8 cellular contexts compared by ENCODE assay signal in the genomic region with DNA sequence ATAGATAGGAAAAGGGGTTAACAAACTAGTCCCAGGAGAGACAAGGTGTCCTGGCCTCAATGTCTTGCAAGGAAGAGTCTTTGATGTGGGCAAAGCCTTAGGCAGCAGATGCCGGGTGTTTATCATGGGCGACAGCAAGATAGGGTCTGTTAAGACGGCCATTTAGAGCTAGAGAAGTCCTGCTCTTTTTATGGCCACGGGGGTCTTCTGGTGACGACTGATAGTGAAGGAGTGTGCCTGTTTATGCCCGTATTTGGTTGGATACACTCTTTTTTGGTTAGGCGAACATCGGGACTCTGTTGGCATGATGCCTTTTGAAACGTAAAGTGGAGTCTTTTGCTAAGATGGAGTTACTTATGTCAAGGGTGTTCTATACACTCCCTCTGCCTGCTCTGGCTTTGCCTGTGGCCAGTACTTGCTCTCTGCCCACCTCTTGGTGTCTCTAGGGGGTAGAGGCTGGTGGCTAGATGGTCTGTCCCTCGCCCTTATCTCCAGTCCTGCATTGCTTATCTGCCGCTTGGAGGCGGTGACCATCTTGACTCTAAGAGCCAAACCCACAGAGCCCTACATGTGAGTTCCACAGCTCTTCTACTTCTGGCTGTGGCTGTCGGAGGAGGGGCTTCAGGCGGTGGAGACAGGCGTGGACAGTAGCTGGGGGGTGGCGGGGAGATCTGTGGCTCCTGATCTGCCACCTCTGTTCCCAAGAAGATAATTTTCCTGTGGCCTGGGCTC. TPM values are rescaled to one million over a fixed set of nuclear protein-coding genes. Genes with fewer than 3 reads are reported as not detected.
DNase-seq lines count a peak whose midpoint lies in the region; ATAC-seq and TF ChIP-seq lines count a peak whose summit lies in the region.

No MANE protein-coding gene starts in this region.

- no peaks in the 10 kb centered on the region for H3K9me2 ChIP-seq in SU-DHL-6 (replicated peaks; ENCODE audit: insufficient read depth, low read length)

- TF ChIP-seq CTCF in GM12864 (IDR thresholded peaks at IDR 0.05; ENCODE audit: low read depth, low read length, missing control alignments) (no peak), SU-DHL-6 (IDR thresholded peaks at IDR 0.05; ENCODE audit: insufficient read depth, low read length, poor library complexity, severe bottlenecking) (no peak), esophagus squamous epithelium (IDR thresholded peaks at IDR 0.05) (no peak)

- H3K4me3 ChIP-seq in GM12864 (ENCODE audit: low read depth, low read length) (peak overlapping the region; percentile 58; the same call in 1 of the 2 replicates), SU-DHL-6 (ENCODE audit: insufficient read depth, low read length, poor library complexity, severe bottlenecking) (peak overlapping the region; percentile 63), esophagus squamous epithelium (peak overlapping the region; percentile 51 to 85 (median 66)), rectal smooth muscle tissue (ENCODE audit: low read length) (peak overlapping the region; percentile 98)

- H3K9ac ChIP-seq in SU-DHL-6 (ENCODE audit: low read length) (peak overlapping the region; percentile 72), rectal smooth muscle tissue (ENCODE audit: low read length) (no peak overlapping the region)

- H3K79me2 ChIP-seq in SU-DHL-6 (ENCODE audit: insufficient read depth, low read length), result no peaks in the 10 kb centered on the region

- no peak for TF ChIP-seq POLR2A in esophagus squamous epithelium (IDR thresholded peaks at IDR 0.05)

- WGBS in esophagus squamous epithelium, 2 donors, result 88 to 91% methylated on average over 10 to 16 of the region's 16 CpGs

- intact Hi-C loops in esophagus squamous epithelium (cut with DNase I), result no loop called here

- H3K27ac ChIP-seq in SU-DHL-6 (ENCODE audit: low read depth, low read length) (no peak overlapping the region), esophagus squamous epithelium (peak overlapping the region; percentile 73 to 87 (median 84)), rectal smooth muscle tissue (ENCODE audit: low read depth, low read length) (peak overlapping the region; percentile 77)

- ATAC-seq in HG03175 (IDR thresholded peaks at IDR 0.05; ENCODE audit: unreplicated experiment), result no peak

- H3K4me1 ChIP-seq in esophagus squamous epithelium, result peaks cover 0 to 23% (median 8%) of the 10 kb centered on the region in 3 donors
- peaks cover 2% of the 10 kb centered on the region for H3K4me1 ChIP-seq in rectal smooth muscle tissue (ENCODE audit: control insufficient read depth, insufficient read depth, low read length)

- peak overlapping the region; percentile 56 for H2AFZ ChIP-seq in SU-DHL-6 (ENCODE audit: low read depth, low read length, severe bottlenecking)

- H3K9me3 ChIP-seq in SU-DHL-6 (ENCODE audit: insufficient read depth, low read length), result no peaks in the 10 kb centered on the region
- no peaks in the 10 kb centered on the region for H3K9me3 ChIP-seq in esophagus squamous epithelium

- H3F3A ChIP-seq in SU-DHL-6 (ENCODE audit: insufficient read depth), result no peaks in the 10 kb centered on the region

- no peak for DNase-seq in GM12864 (ENCODE audit: low read depth)
- no peak for DNase-seq in esophagus squamous epithelium (lab: John Stamatoyannopoulos, UW)
- DNase-seq in NCI-H510A (lab: John Stamatoyannopoulos, UW), result no peak
- no peak for DNase-seq in stimulated activated CD4-positive, alpha-beta T cell treated with anti-CD3 and anti-CD28 coated beads, Interleukin-4, amount 100 ng/mL, for 24 hours
- DNase-seq in NCI-H146 (lab: John Stamatoyannopoulos, UW), result no peak

- H3K27me3 ChIP-seq in SU-DHL-6 (ENCODE audit: low read length) (no peaks in the 10 kb centered on the region), esophagus squamous epithelium (peaks cover 0 to 8% (median 0%) of the 10 kb centered on the region in 4 donors), rectal smooth muscle tissue (ENCODE audit: control insufficient read depth, insufficient read depth, low read length) (no peaks in the 10 kb centered on the region)

- no peaks in the 10 kb centered on the region for H4K20me1 ChIP-seq in SU-DHL-6 (ENCODE audit: low read depth, low read length)

- no peaks in the 10 kb centered on the region for H3K36me3 ChIP-seq in SU-DHL-6 (ENCODE audit: low read length)
- no peaks in the 10 kb centered on the region for H3K36me3 ChIP-seq in esophagus squamous epithelium
- H3K36me3 ChIP-seq in rectal smooth muscle tissue (ENCODE audit: control insufficient read depth, insufficient read depth, low read length), result no peaks in the 10 kb centered on the region

- peak overlapping the region; percentile 86 for H3K4me2 ChIP-seq in SU-DHL-6 (ENCODE audit: low read depth, low read length, poor library complexity, severe bottlenecking)

RNA-seq across cellular contexts. Expression of a gene that starts 55.8 kb away (rescaled TPM):
- 10 to 100 TPM; 15.6 to 54.4 (median 33.1) TPM for total RNA-seq in esophagus squamous epithelium
